In genomic region chr3:155805802-155806618, GRCh38 we compare ENCODE assay signal across 8 cellular contexts. TPM values are rescaled to one million over a fixed set of nuclear protein-coding genes. Genes with fewer than 3 reads are reported as not detected.
A peak's percentile ranks its signal among the peaks of the same experiment; 100 is the strongest.
DNase-seq lines count a peak whose midpoint lies in the region; ATAC-seq and TF ChIP-seq lines count a peak whose summit lies in the region.

Gene C3orf33, minus strand, starts transcription at chr3:155806278. Its CDS starts 26 bp downstream, at chr3:155806252.

- BruUV-seq in MCF 10A (replicated peaks; lab: Mats Ljungman, UMichigan): no TSS peak

- POLR2A ChIA-PET in MCF 10A (lab: Yijun Ruan, JAX): interaction anchor here (0.6 to 2.6 kb wide), 21 partner anchors 8 to 921 kb away, joined by 3 to 31 read pairs (median 3); partner anchors contain the start of genes GMPS and SLC33A1

- CTCF ChIA-PET in MCF 10A (lab: Yijun Ruan, JAX): interaction anchor here (0.5 to 2.5 kb wide), 69 partner anchors 9 to 1829 kb away, joined by 3 to 21 read pairs (median 4); partner anchors contain the start of genes GMPS and SLC33A1

- H3K27ac ChIP-seq in 22Rv1: peak within 1 kb of the TSS; percentile 53

- H3K4me1 Mint-ChIP-seq in MCF 10A (ENCODE audit: insufficient read depth, unreplicated experiment) (no peaks in the 10 kb centered on the region), immature natural killer cell (peaks cover 7 to 16% of the 10 kb centered on the region in 2 donors)

- H3K9me3 Mint-ChIP-seq in MCF 10A (ENCODE audit: unreplicated experiment) (no peaks in the 10 kb centered on the region), immature natural killer cell (no peaks in the 10 kb centered on the region)

- H3K27ac Mint-ChIP-seq in MCF 10A (ENCODE audit: low read depth, unreplicated experiment) (peak within 1 kb of the TSS; percentile 87), immature natural killer cell (peak within 1 kb of the TSS; percentile 70 to 88 (median 80))

- DNase-seq in NCI-H1930 (lab: John Stamatoyannopoulos, UW): peak; percentile 48 to 72
- DNase-seq in UCSD-AML1 (lab: John Stamatoyannopoulos, UW; ENCODE audit: unreplicated experiment): peak; percentile 83
- DNase-seq in MCF 10A (ENCODE audit: unreplicated experiment): peak; percentile 69
- peak; percentile 75 to 77 (median 77) for DNase-seq in immature natural killer cell
- peak; percentile 3 for DNase-seq in smooth muscle cell of the brain vasculature (ENCODE audit: low read depth, low spot score)

- intact Hi-C loops in MCF 10A (cut with micrococcal nuclease): loop anchor here (1.0 to 5.0 kb wide), 2 partner anchors 46 to 64 kb away; partner anchors contain the start of genes GMPS and SLC33A1

- TF ChIP-seq POLR2A in GM18505 (IDR thresholded peaks at IDR 0.05; ENCODE audit: borderline replicate concordance, extremely low read depth, insufficient read depth, insufficient read length): peak; percentile 66

- peaks cover 14% of the 10 kb centered on the region for H3K36me3 Mint-ChIP-seq in MCF 10A (ENCODE audit: insufficient read depth, unreplicated experiment)
- H3K36me3 Mint-ChIP-seq in immature natural killer cell: peaks cover 5 to 13% (median 6%) of the 10 kb centered on the region in 3 donors

- peak; percentile 98 for TF ChIP-seq CTCF in 22Rv1 (IDR thresholded peaks at IDR 0.05)
- TF ChIP-seq CTCF in MCF 10A (IDR thresholded peaks at IDR 0.05; ENCODE audit: unreplicated experiment): peak; percentile 91

- H3K27me3 Mint-ChIP-seq in MCF 10A (ENCODE audit: insufficient read depth, unreplicated experiment) (no peaks in the 10 kb centered on the region), immature natural killer cell (ENCODE audit: low read depth in 3 of 3) (no peaks in the 10 kb centered on the region)

- peak within 1 kb of the TSS; percentile 89 for H3K4me3 Mint-ChIP-seq in MCF 10A (ENCODE audit: unreplicated experiment)
- peak within 1 kb of the TSS; percentile 87 to 90 (median 88) for H3K4me3 Mint-ChIP-seq in immature natural killer cell

- ATAC-seq in GM18505 (IDR thresholded peaks at IDR 0.05; ENCODE audit: unreplicated experiment) (peak; percentile 98), HG02943 (IDR thresholded peaks at IDR 0.05; ENCODE audit: low read depth, unreplicated experiment) (peak; percentile 94)

RNA-seq across cellular contexts. Expression of gene C3orf33, which starts in this region (rescaled TPM):
- total RNA-seq in MCF 10A (2022): 3.2 and 3.6 TPM in 2 replicates
- polyA plus RNA-seq in immature natural killer cell: 1 to 10 TPM; 1.2 to 3.2 (median 2.2) TPM

Comparison
In these comparisons a context has a peak if more than half of its experiments do, and no peak if none do; other contexts are left out.
1. Peak in every context shown above with its lines: DNase-seq, ATAC-seq and H3K27ac ChIP-seq.
2. DNase-seq: peak in every context shown above with its lines; median percentile 83 in UCSD-AML1; 77 in immature natural killer cell; 69 in MCF 10A; 60 in NCI-H1930; 3 in smooth muscle cell of the brain vasculature.